In genomic region chr17:15447928-15448579, GRCh38 we compare ENCODE assay signal across 23 cellular contexts. TPM values are rescaled to one million over a fixed set of nuclear protein-coding genes. Genes with fewer than 3 reads are reported as not detected.
DNase-seq lines count a peak whose midpoint lies in the region; ATAC-seq, FAIRE-seq and TF ChIP-seq lines count a peak whose summit lies in the region.
"Had no signal": no experiment of that assay in that cellular context is flagged by ENCODE, and none has a peak within 500 bp of the region (broad histone marks: within the 10 kb centered on the region; RNA-seq: fewer than 3 reads in every experiment).

No MANE protein-coding gene starts in this region.

- peaks cover 18% of the 10 kb centered on the region for H3K4me1 Mint-ChIP-seq in activated CD8-positive, alpha-beta T cell treated with anti-CD3 and anti-CD28 coated beads, Interleukin-2, amount 10 ng/mL, durations not matched to agents 7 days and 5 days (ENCODE audit: low read depth)
- H3K4me1 Mint-ChIP-seq: activated B cell treated with CpG ODN at 0.5 μM for 24 hours had no signal

- ATAC-seq in K562 (no peak), gastroesophageal sphincter (peak; percentile 59)
- no peak for ATAC-seq in stimulated activated naive CD8-positive, alpha-beta T cell treated with anti-CD3 and anti-CD28 coated beads, Interleukin-15, Interleukin-2, amounts not matched to agents 100 U/mL and 50 U/mL, for 24 hours
- no peak for ATAC-seq in activated CD8-positive, alpha-beta T cell treated with anti-CD3 and anti-CD28 coated beads, Interleukin-2, amount 10 ng/mL, durations not matched to agents 7 days and 5 days
- ATAC-seq: activated naive CD4-positive, alpha-beta T cell treated with anti-CD3 and anti-CD28 coated beads, Interleukin-2, amount 50 U/mL, for 72 hours; activated T-cell treated with anti-CD3 and anti-CD28 coated beads, Interleukin-2, amount 50 U/mL, for 72 hours; foreskin keratinocyte; GM12878; left colon; naive thymus-derived CD4-positive, alpha-beta T cell had no signal

- H3K9me1 ChIP-seq in K562 (ENCODE audit: control insufficient read depth, insufficient read depth, low read length) = no peaks in the 10 kb centered on the region

- no peak overlapping the region for H3K27ac ChIP-seq in K562 (ENCODE audit: extremely low read depth, low read depth, low read length)
- H3K27ac ChIP-seq in gastroesophageal sphincter = peak overlapping the region in 3 of 4 donors; percentile 40 to 74 (median 60)
- H3K27ac ChIP-seq in liver (ENCODE audit: low read depth in 1 of 2, low read length in 2 of 2) = no peak overlapping the region
- H3K27ac ChIP-seq in sigmoid colon = peak overlapping the region; percentile 15 to 61 (median 38)
- no peak overlapping the region for H3K27ac ChIP-seq in tibial artery
- H3K27ac ChIP-seq: C4-2B, colonic mucosa, foreskin keratinocyte, SJSA1 had no signal

- H3K27me3 Mint-ChIP-seq in activated CD8-positive, alpha-beta T cell treated with anti-CD3 and anti-CD28 coated beads, Interleukin-2, amount 10 ng/mL, durations not matched to agents 7 days and 5 days (ENCODE audit: low read depth) = no peaks in the 10 kb centered on the region
- H3K27me3 Mint-ChIP-seq: activated B cell treated with CpG ODN at 0.5 μM for 24 hours; naive thymus-derived CD4-positive, alpha-beta T cell had no signal

- H3K9me3 ChIP-seq in K562 (replicated peaks; ENCODE audit: control insufficient read depth, insufficient read depth, low read depth, low read length) = no peaks in the 10 kb centered on the region
- H3K9me3 ChIP-seq in gastroesophageal sphincter = no peaks in the 10 kb centered on the region
- no peaks in the 10 kb centered on the region for H3K9me3 ChIP-seq in liver (ENCODE audit: control insufficient read depth in 4 of 4, low read length in 3 of 4)
- no peaks in the 10 kb centered on the region for H3K9me3 ChIP-seq in sigmoid colon
- no peaks in the 10 kb centered on the region for H3K9me3 ChIP-seq in tibial artery
- H3K9me3 ChIP-seq: colonic mucosa, SJSA1 had no signal

- no peak overlapping the region for H3K27ac Mint-ChIP-seq in activated CD8-positive, alpha-beta T cell treated with anti-CD3 and anti-CD28 coated beads, Interleukin-2, amount 10 ng/mL, durations not matched to agents 7 days and 5 days
- H3K27ac Mint-ChIP-seq: activated B cell treated with CpG ODN at 0.5 μM for 24 hours; activated naive CD4-positive, alpha-beta T cell treated with anti-CD3 and anti-CD28 coated beads, Interleukin-2, amount 50 U/mL, for 72 hours; activated T-cell treated with anti-CD3 and anti-CD28 coated beads, Interleukin-2, amount 50 U/mL, for 72 hours; naive thymus-derived CD4-positive, alpha-beta T cell had no signal

- CTCF ChIA-PET in K562 (lab: Yijun Ruan, JAX; ENCODE audit: low intra/inter-chr PET ratio) = no interaction called here
- CTCF ChIA-PET in activated CD8-positive, alpha-beta T cell treated with anti-CD3 and anti-CD28 coated beads, Interleukin-2, amount 10 ng/mL, durations not matched to agents 7 days and 5 days (lab: Charles Lee) = no interaction called here

- no peaks in the 10 kb centered on the region for H3K36me3 Mint-ChIP-seq in activated CD8-positive, alpha-beta T cell treated with anti-CD3 and anti-CD28 coated beads, Interleukin-2, amount 10 ng/mL, durations not matched to agents 7 days and 5 days (ENCODE audit: low read depth)
- H3K36me3 Mint-ChIP-seq: activated naive CD4-positive, alpha-beta T cell treated with anti-CD3 and anti-CD28 coated beads, Interleukin-2, amount 50 U/mL, for 72 hours had no signal

- POLR2A ChIA-PET in K562 (lab: Yijun Ruan, JAX) = no interaction called here
- POLR2A ChIA-PET in activated CD8-positive, alpha-beta T cell treated with anti-CD3 and anti-CD28 coated beads, Interleukin-2, amount 10 ng/mL, durations not matched to agents 7 days and 5 days (lab: Charles Lee) = no interaction called here

- intact Hi-C loops in K562 (cut with micrococcal nuclease) (loop anchor here (10.0 kb wide), 1 partner anchor 47 kb away; no protein-coding TSS in a partner anchor), sigmoid colon (cut with DNase I) (no loop called here), tibial artery (cut with DNase I; ENCODE audit: low total_unique reads) (no loop called here)

- no peak overlapping the region for H3K9ac ChIP-seq in K562 (ENCODE audit: insufficient read depth in 1 of 2, low read depth in 2 of 2, low read length in 2 of 2)
- no peak overlapping the region for H3K9ac ChIP-seq in liver (ENCODE audit: low read depth in 1 of 2, low read length in 2 of 2)

- no peak for FAIRE-seq in K562 (lab: Jason Lieb, UNC)
- FAIRE-seq: GM12878, GM19239 had no signal

- H3K4me1 ChIP-seq in K562 (replicated peaks in 1 of 2; ENCODE audit: control insufficient read depth in 2 of 2, insufficient read depth in 2 of 2, low read length in 2 of 2) (peaks cover 0 to 7% of the 10 kb centered on the region in 2 experiments; a peak in 3 of 5 replicates), gastroesophageal sphincter (peaks cover 0 to 28% (median 0%) of the 10 kb centered on the region in 3 donors), liver (ENCODE audit: control insufficient read depth in 4 of 4, insufficient read depth in 4 of 4, low read length in 3 of 4) (peaks cover 0 to 3% (median 0%) of the 10 kb centered on the region in 4 donors), sigmoid colon (peaks cover 0 to 4% (median 0%) of the 10 kb centered on the region in 4 donors), tibial artery (no peaks in the 10 kb centered on the region)
- H3K4me1 ChIP-seq: colonic mucosa, foreskin keratinocyte had no signal

- H3K9me3 Mint-ChIP-seq in activated CD8-positive, alpha-beta T cell treated with anti-CD3 and anti-CD28 coated beads, Interleukin-2, amount 10 ng/mL, durations not matched to agents 7 days and 5 days (ENCODE audit: insufficient read depth) = no peaks in the 10 kb centered on the region
- H3K9me3 Mint-ChIP-seq: activated B cell treated with CpG ODN at 0.5 μM for 24 hours; activated naive CD4-positive, alpha-beta T cell treated with anti-CD3 and anti-CD28 coated beads, Interleukin-2, amount 50 U/mL, for 72 hours; activated T-cell treated with anti-CD3 and anti-CD28 coated beads, Interleukin-2, amount 50 U/mL, for 72 hours; naive thymus-derived CD4-positive, alpha-beta T cell had no signal

- no peak for TF ChIP-seq RAD21 in K562 (CRISPR knock-in tag; conservative IDR thresholded peaks at IDR 0.05 in 1 of 2, IDR thresholded peaks at IDR 0.05 in 1 of 2)
- TF ChIP-seq RAD21 in liver (IDR thresholded peaks at IDR 0.05) = peak in 1 of 2 donors; percentile 5

- WGBS in K562 (ENCODE audit: insufficient coverage, low coverage, missing lambda C conversion rate) = 75% methylated on average over 6 of the region's 6 CpGs
- WGBS in gastroesophageal sphincter (ENCODE audit: low coverage in 1 of 2), 2 donors = 74 to 80% methylated on average over 2 to 4 of the region's 6 CpGs
- 76% methylated on average over 6 of the region's 6 CpGs for WGBS in liver
- 73 to 82% methylated on average over 6 of the region's 6 CpGs for WGBS in sigmoid colon, 2 donors

- H3K4me3 Mint-ChIP-seq in activated CD8-positive, alpha-beta T cell treated with anti-CD3 and anti-CD28 coated beads, Interleukin-2, amount 10 ng/mL, durations not matched to agents 7 days and 5 days = no peak overlapping the region
- H3K4me3 Mint-ChIP-seq: activated B cell treated with CpG ODN at 0.5 μM for 24 hours; activated T-cell treated with anti-CD3 and anti-CD28 coated beads, Interleukin-2, amount 50 U/mL, for 72 hours; naive thymus-derived CD4-positive, alpha-beta T cell had no signal

- H3K36me3 ChIP-seq in K562 (ENCODE audit: control insufficient read depth, insufficient read depth, low read length) (no peaks in the 10 kb centered on the region), gastroesophageal sphincter (no peaks in the 10 kb centered on the region), liver (ENCODE audit: control insufficient read depth in 4 of 4, insufficient read depth in 3 of 4, low read depth in 1 of 4, low read length in 3 of 4) (no peaks in the 10 kb centered on the region), sigmoid colon (no peaks in the 10 kb centered on the region), tibial artery (no peaks in the 10 kb centered on the region)
- H3K36me3 ChIP-seq: colonic mucosa had no signal

- no peaks in the 10 kb centered on the region for H4K20me1 ChIP-seq in K562 (replicated peaks; ENCODE audit: control insufficient read depth, insufficient read depth, low read length)

- H3K4me3 ChIP-seq in K562 (no peak overlapping the region), gastroesophageal sphincter (no peak overlapping the region), liver (ENCODE audit: low read depth in 1 of 3, low read length in 3 of 3) (no peak overlapping the region), sigmoid colon (no peak overlapping the region), tibial artery (no peak overlapping the region)
- H3K4me3 ChIP-seq: colonic mucosa, GM12878, SJSA1, skin epidermis had no signal

- H3K27me3 ChIP-seq in K562 (ENCODE audit: control insufficient read depth in 2 of 2, insufficient read depth in 2 of 2, low read length in 2 of 2) = no peaks in the 10 kb centered on the region
- no peaks in the 10 kb centered on the region for H3K27me3 ChIP-seq in gastroesophageal sphincter
- no peaks in the 10 kb centered on the region for H3K27me3 ChIP-seq in liver (ENCODE audit: control insufficient read depth in 4 of 4, insufficient read depth in 4 of 4, low read length in 3 of 4)
- no peaks in the 10 kb centered on the region for H3K27me3 ChIP-seq in sigmoid colon
- no peaks in the 10 kb centered on the region for H3K27me3 ChIP-seq in tibial artery
- H3K27me3 ChIP-seq: colonic mucosa, foreskin keratinocyte, SJSA1 had no signal

- H3K79me2 ChIP-seq in K562 (ENCODE audit: control insufficient read depth, insufficient read depth, low read length) = no peaks in the 10 kb centered on the region

- no peak for TF ChIP-seq POLR2A in K562 (conservative IDR thresholded peaks at IDR 0.05)
- no peak for TF ChIP-seq POLR2A in gastroesophageal sphincter (IDR thresholded peaks at IDR 0.05)
- no peak for TF ChIP-seq POLR2A in sigmoid colon (IDR thresholded peaks at IDR 0.05)

- no peak for TF ChIP-seq CTCF in K562 (IDR thresholded peaks at IDR 0.05 in 2 of 3, conservative IDR thresholded peaks at IDR 0.05 in 1 of 3; ENCODE audit: insufficient read depth in 2 of 3, low read depth in 1 of 3, low read length in 3 of 3)
- no peak for TF ChIP-seq CTCF in gastroesophageal sphincter (IDR thresholded peaks at IDR 0.05)
- TF ChIP-seq CTCF in liver (IDR thresholded peaks at IDR 0.05; ENCODE audit: low read depth, low read length, missing input control) = no peak
- TF ChIP-seq CTCF in sigmoid colon (IDR thresholded peaks at IDR 0.05) = no peak
- no peak for TF ChIP-seq CTCF in tibial artery (IDR thresholded peaks at IDR 0.05)

- no peak overlapping the region for H3K4me2 ChIP-seq in K562 (ENCODE audit: insufficient read depth, low read length)

- in situ Hi-C loops in K562 (cut with MboI) = no loop called here

- no TSS peak for BruUV-seq in K562 (replicated peaks; lab: Mats Ljungman, UMichigan)

- no peak overlapping the region for H2AFZ ChIP-seq in K562 (ENCODE audit: low read depth, low read length)

- TF ChIP-seq EP300 in K562 (IDR thresholded peaks at IDR 0.05; ENCODE audit: low read length) (no peak), gastroesophageal sphincter (IDR thresholded peaks at IDR 0.05) (no peak), sigmoid colon (IDR thresholded peaks at IDR 0.05) (no peak)

- no peak for DNase-seq in K562 (ENCODE audit: extremely low read depth in 1 of 4, low spot score in 3 of 4)
- DNase-seq in sigmoid colon = peak; percentile 33
- no peak for DNase-seq in stimulated activated naive CD8-positive, alpha-beta T cell treated with anti-CD3 and anti-CD28 coated beads, Interleukin-15, Interleukin-2, amounts not matched to agents 100 U/mL and 50 U/mL, for 24 hours
- DNase-seq in NCI-H1048 (lab: John Stamatoyannopoulos, UW) = no peak
- DNase-seq in activated CD8-positive, alpha-beta T cell treated with anti-CD3 and anti-CD28 coated beads, Interleukin-2, amount 10 ng/mL, durations not matched to agents 7 days and 5 days = no peak
- no peak for DNase-seq in tibial artery
- DNase-seq: activated B cell treated with CpG ODN at 0.5 μM for 24 hours; activated T-cell treated with anti-CD3 and anti-CD28 coated beads, Interleukin-2, amount 50 U/mL, for 72 hours; colonic mucosa; foreskin keratinocyte; GDM1; H7; left colon; naive thymus-derived CD4-positive, alpha-beta T cell; stimulated activated CD4-positive, alpha-beta T cell treated with anti-CD3 and anti-CD28 coated beads, Interleukin-4, amount 100 ng/mL, for 4 hours had no signal

RNA-seq across cellular contexts. Expression of gene CDRT4, which starts 19.4 kb away (rescaled TPM):
- 29.2 and 45.9 TPM in 2 replicates for total RNA-seq in K562 (2011; cell fraction: chromatin; rRNA removed; ENCODE audit: low replicate concordance)
- total RNA-seq in K562 (2011; cell fraction: nucleolus; rRNA removed) = 13.7 and 20.7 TPM in 2 replicates
- 32.9 and 47.6 TPM in 2 replicates for total RNA-seq in K562 (2011; cell fraction: nucleoplasm; rRNA removed)
- total RNA-seq in K562 (2014; rRNA removed) (3.5 and 4.4 TPM in 2 replicates), K562 (2014; rRNA removed; fragmentation: Illumina TruSeq; extraction: Trizol) (4.2 and 7.3 TPM in 2 replicates), K562 (2015; rRNA removed; fragmentation: Illumina TruSeq; extraction: Trizol) (1.5 and 1.7 TPM in 2 replicates), K562 (2021) (3.0 and 3.1 TPM in 2 replicates), gastroesophageal sphincter (1 to 10 TPM; 5.4 to 5.9 (median 5.5) TPM), liver (1 to 10 TPM; 1.8 to 3.3 TPM), sigmoid colon (1 to 10 TPM in 3 of 4 donors, not detected in 1; 2.5 to 5.0 (median 3.8) TPM)
- polyA plus RNA-seq in K562 (2011; rRNA removed) (2.5 and 2.7 TPM in 2 replicates), K562 (2014; fragmentation: Illumina TruSeq; extraction: Trizol) (4.2 and 4.5 TPM in 2 replicates), K562 (2014; fragmentation: Nextera tagmentation; extraction: Ambion mirVana) (1 to 10 TPM; 1.9 to 3.7 TPM), K562 (2014; rRNA removed) (6.2 and 6.4 TPM in 2 replicates), liver (under 1 TPM in 1 of 2 donors, not detected in 1; 0.43 TPM), sigmoid colon (1 to 10 TPM; 1.8 to 6.6 (median 3.5) TPM)
- 2.1 TPM in 2 replicates for polyA plus RNA-seq in K562 (2011; cell fraction: cytosol; rRNA removed)
- polyA plus RNA-seq in K562 (2011; cell fraction: nucleus; rRNA removed) = 27.3 and 29.6 TPM in 2 replicates
- 0.92 and 12.4 TPM in 2 replicates for polyA plus RNA-seq in K562 (2012)
- polyA minus RNA-seq in K562 (2011; rRNA and poly(A)+ RNA removed) = 5.4 and 5.6 TPM in 2 replicates
- not detected in 2 replicates for polyA minus RNA-seq in K562 (2011; cell fraction: cytosol; rRNA and poly(A)+ RNA removed)
- polyA minus RNA-seq in K562 (2011; cell fraction: nucleus; rRNA and poly(A)+ RNA removed) = 6.3 and 8.4 TPM in 2 replicates
- total RNA-seq in activated CD8-positive, alpha-beta T cell treated with anti-CD3 and anti-CD28 coated beads, Interleukin-2, amount 10 ng/mL, durations not matched to agents 7 days and 5 days = 1 to 10 TPM; 6.1 to 6.2 TPM

Comparison
In these comparisons a context has a peak if more than half of its experiments do, and no peak if none do; other contexts are left out.
1. H3K27ac ChIP-seq: peak in gastroesophageal sphincter (3 of 4) and sigmoid colon (4 of 4); none in K562 (single experiment), liver (0 of 2) and tibial artery (0 of 2).